In genomic region chr5:173574983-173575382, GRCh38 we compare ENCODE assay signal across 1 cellular context.
TF ChIP-seq lines count a peak whose summit lies in the region.

No MANE protein-coding gene starts in this region.

TF ChIP-seq in H1, 55 proteins besides CTCF, POLR2A, EP300 and RAD21:
- TF ChIP-seq BCL11A (IDR thresholded peaks at IDR 0.05; ENCODE audit: low read depth in 2 of 2, low read length in 2 of 2): no peak
- TF ChIP-seq TAF1 (IDR thresholded peaks at IDR 0.05; ENCODE audit: low read depth, low read length): no peak
- no peak for TF ChIP-seq GABPA (IDR thresholded peaks at IDR 0.05; ENCODE audit: borderline replicate concordance, insufficient read depth, low read length)
- TF ChIP-seq RFX5 (IDR thresholded peaks at IDR 0.05; ENCODE audit: borderline replicate concordance, low read depth, low read length): no peak
- TF ChIP-seq SIRT6 (IDR thresholded peaks at IDR 0.05; ENCODE audit: low read length): no peak
